Comparison of ENCODE assay signal across 8 cellular contexts in the genomic region with DNA sequence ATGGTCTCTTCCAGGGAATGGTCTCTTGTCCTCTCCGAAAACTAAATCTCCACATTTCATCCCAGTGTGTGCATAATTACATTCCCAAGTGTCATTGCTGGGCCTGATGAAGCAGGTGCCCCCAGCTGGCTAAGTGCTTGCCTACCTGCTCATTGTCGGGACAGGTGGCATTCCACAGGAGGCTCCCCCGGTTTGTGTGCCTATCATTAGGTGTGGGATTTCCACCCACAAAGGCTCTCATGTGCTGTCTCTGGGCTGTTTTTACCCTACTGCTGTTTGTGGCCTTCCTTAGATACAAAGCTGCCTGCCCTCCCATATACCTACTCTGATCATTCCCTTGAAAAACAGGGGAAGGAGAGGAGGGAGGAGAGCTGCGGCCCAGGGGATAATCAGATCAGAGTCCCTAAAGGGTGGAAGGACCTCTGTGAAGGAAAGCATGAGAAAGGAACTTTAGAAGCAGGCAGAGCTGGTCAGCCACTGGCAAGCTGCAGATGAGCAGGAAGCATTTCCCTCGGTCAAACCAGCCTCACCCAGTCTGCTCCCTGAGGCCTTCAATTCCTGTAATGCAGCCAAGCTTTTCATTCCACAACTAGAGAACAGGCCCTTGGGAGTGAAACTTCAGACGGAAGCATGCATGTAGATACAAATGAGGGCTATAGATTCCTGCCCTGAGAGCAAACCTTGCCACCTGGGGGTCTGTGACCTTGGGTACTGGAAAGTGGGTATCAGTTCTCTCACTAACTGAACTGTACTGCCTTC.
DNase-seq lines count a peak whose midpoint lies in the region; ATAC-seq and TF ChIP-seq lines count a peak whose summit lies in the region.
"Had no signal": no experiment of that assay in that cellular context is flagged by ENCODE, and none has a peak within 500 bp of the region (broad histone marks: within the 10 kb centered on the region; RNA-seq: fewer than 3 reads in every experiment).

No MANE protein-coding gene starts in this region.

- no peak for TF ChIP-seq CTCF in cardiac fibroblast (IDR thresholded peaks at IDR 0.05; ENCODE audit: low read depth, low read length)
- no peak for TF ChIP-seq CTCF in tibial artery (IDR thresholded peaks at IDR 0.05)

- H3K9me3 ChIP-seq in tibial artery = no peaks in the 10 kb centered on the region

- no peaks in the 10 kb centered on the region for H3K36me3 ChIP-seq in tibial artery

- peak; percentile 12 for DNase-seq in HT-29 (ENCODE audit: low spot score)
- DNase-seq in cardiac fibroblast (ENCODE audit: low read depth in 2 of 2) = peak; percentile 85 to 92
- no peak for DNase-seq in left colon
- DNase-seq in tibial artery = no peak

- H3K4me1 ChIP-seq in tibial artery = peaks cover 0 to 48% (median 33%) of the 10 kb centered on the region in 4 donors

- ATAC-seq in left colon (peak; percentile 83), HG02973 (IDR thresholded peaks at IDR 0.05; ENCODE audit: unreplicated experiment) (no peak), HG03571 (IDR thresholded peaks at IDR 0.05; ENCODE audit: unreplicated experiment) (no peak), GM21367 (IDR thresholded peaks at IDR 0.05; ENCODE audit: unreplicated experiment) (no peak)

- peak overlapping the region; percentile 47 to 52 for H3K27ac ChIP-seq in tibial artery
- H3K27ac ChIP-seq: HL-60 had no signal

- no peaks in the 10 kb centered on the region for H3K27me3 ChIP-seq in tibial artery

- intact Hi-C loops in left colon (cut with DNase I, micrococcal nuclease) = no loop called here
- intact Hi-C loops in tibial artery (cut with DNase I; ENCODE audit: low total_unique reads) = no loop called here

- no peak overlapping the region for H3K4me3 ChIP-seq in cardiac fibroblast (replicated peaks in 1 of 2; ENCODE audit: low read depth in 2 of 2, low read length in 2 of 2)
- H3K4me3 ChIP-seq in tibial artery = no peak overlapping the region

Comparison
In these comparisons a context has a peak if more than half of its experiments do, and no peak if none do; other contexts are left out.
1. DNase-seq: peak in HT-29 (single experiment) and cardiac fibroblast (2 of 2); none in left colon (0 of 2) and tibial artery (0 of 2).